ENCODE assay signal across 27 cellular contexts in genomic region chrX:150730719-150731118, GRCh38. TPM values are rescaled to one million over a fixed set of nuclear protein-coding genes. Genes with fewer than 3 reads are reported as not detected.
DNase-seq lines count a peak whose midpoint lies in the region; ATAC-seq and TF ChIP-seq lines count a peak whose summit lies in the region.
"Had no signal": no experiment of that assay in that cellular context is flagged by ENCODE, and none has a peak within 500 bp of the region (broad histone marks: within the 10 kb centered on the region; RNA-seq: fewer than 3 reads in every experiment).

No MANE protein-coding gene starts in this region.

- no peak for ATAC-seq in GM21367 (IDR thresholded peaks at IDR 0.05; ENCODE audit: unreplicated experiment)
- no peak for ATAC-seq in HG02588 (IDR thresholded peaks at IDR 0.05; ENCODE audit: unreplicated experiment)
- ATAC-seq: A549; activated T-cell treated with anti-CD3 and anti-CD28 coated beads, Interleukin-2, amount 50 U/mL, for 4 hours; stimulated activated memory B cell treated with anti-CD40 and anti-IgM and Interleukin-4, amounts not matched to agents 10 μg/mL and 1 μg/mL and 100 μg/mL, for 72 hours had no signal

- no peaks in the 10 kb centered on the region for H3K27me3 ChIP-seq in GM23248 (replicated peaks; ENCODE audit: insufficient read depth)
- H3K27me3 ChIP-seq: hepatocyte, Peyer's patch, SJCRH30, suprapubic skin had no signal

- H3K9me3 ChIP-seq in GM23248 (ENCODE audit: low read depth), result no peaks in the 10 kb centered on the region
- H3K9me3 ChIP-seq: A549, Peyer's patch, SJCRH30, suprapubic skin had no signal

- peak overlapping the region; percentile 99 for H3K27ac ChIP-seq in GM23248
- H3K27ac ChIP-seq: A549, dorsolateral prefrontal cortex, hepatocyte, Peyer's patch, SJCRH30 had no signal

- in situ Hi-C loops in GM23248 (cut with MboI) (no loop called here), astrocyte of the cerebellum (cut with HindIII; ENCODE audit: low sequenced_read_pairs) (no loop called here)

- peaks cover 25% of the 10 kb centered on the region for H3K4me1 ChIP-seq in GM23248 (ENCODE audit: insufficient read depth)
- H3K4me1 ChIP-seq: A549, Peyer's patch, SJCRH30, suprapubic skin had no signal

- WGBS in GM23248 (ENCODE audit: low coverage in 1 of 2, low lambda C conversion rate in 2 of 2, missing lambda C conversion rate in 2 of 2), 2 experiments, result 1 to 2% methylated on average over 6 of the region's 6 CpGs

- no peaks in the 10 kb centered on the region for H3K36me3 ChIP-seq in GM23248 (ENCODE audit: low read depth)

- H3K4me3 ChIP-seq in GM23248, result peak overlapping the region; percentile 55
- H3K4me3 ChIP-seq in astrocyte of the cerebellum (ENCODE audit: low read depth, low read length), result no peak overlapping the region
- H3K4me3 ChIP-seq: A549, dorsolateral prefrontal cortex, hepatocyte, Peyer's patch, SJCRH30, suprapubic skin had no signal

- H3K9me2 ChIP-seq in GM23248 (ENCODE audit: insufficient read depth), result no peaks in the 10 kb centered on the region

- DNase-seq in AG08396 (ENCODE audit: low spot score) (peak; percentile 27), GM23248 (peak; percentile 89), astrocyte of the cerebellum (ENCODE audit: low read depth) (peak; percentile 13), myocyte (ENCODE audit: low read depth) (peak; percentile 26), SW480 (ENCODE audit: low spot score) (no peak), activated gamma-delta T cell (lab: John Stamatoyannopoulos, UW) (no peak)
- DNase-seq: activated CD4-positive, alpha-beta T cell treated with anti-CD3 and anti-CD28 coated beads for 4 hours; activated naive CD4-positive, alpha-beta T cell treated with anti-CD3 and anti-CD28 coated beads, Interleukin-2, amount 10 ng/mL, durations not matched to agents 7 days and 5 days; activated T-cell treated with anti-CD3 and anti-CD28 coated beads, Interleukin-2, amount 50 U/mL, for 4 hours; CD4-positive, alpha-beta memory T cell; central memory CD4-positive, alpha-beta T cell; dorsolateral prefrontal cortex; H7; mesendoderm; naive B cell; NCI-H187; NCI-H2171 treated with DMSO at 0.1 percent for 48 hours; NCI-H524 treated with DMSO at 0.1 percent for 48 hours; occipital lobe; Peyer's patch; SJCRH30 had no signal

- H3F3A ChIP-seq in GM23248 (ENCODE audit: insufficient read depth), result peaks cover 25% of the 10 kb centered on the region

- peak overlapping the region; percentile 83 for H3K4me2 ChIP-seq in GM23248 (ENCODE audit: unreplicated experiment)
- H3K4me2 ChIP-seq: A549, hepatocyte had no signal

- no peak overlapping the region for H2AFZ ChIP-seq in GM23248
- H2AFZ ChIP-seq: hepatocyte had no signal

- TF ChIP-seq CTCF in astrocyte of the cerebellum (IDR thresholded peaks at IDR 0.05; ENCODE audit: low read depth, low read length, missing control alignments), result no peak

- no peaks in the 10 kb centered on the region for H4K20me1 ChIP-seq in GM23248 (ENCODE audit: insufficient read depth)

- H3K79me2 ChIP-seq in GM23248 (ENCODE audit: insufficient read depth), result no peaks in the 10 kb centered on the region; the same call in 1 of the 2 replicates
- H3K79me2 ChIP-seq: hepatocyte had no signal

- H3K9ac ChIP-seq in GM23248, result peak overlapping the region; percentile 77

RNA-seq across cellular contexts. Expression of gene MTMR1, which starts 37.5 kb away (rescaled TPM):
- 12.8 and 15.8 TPM in 2 replicates for total RNA-seq in GM23248 (2014; rRNA removed; shearing (Covaris generic))
- 2.7 and 3.7 TPM in 2 replicates for polyA plus RNA-seq in GM23248 (2016; fragmentation: Nextera tagmentation; extraction: Ambion mirVana)
- 42.3 and 64.4 TPM in 2 replicates for total RNA-seq in myocyte
- polyA plus RNA-seq in myocyte (2012), result 12.6 TPM

Comparison
In these comparisons a context has a peak if more than half of its experiments do, and no peak if none do; other contexts are left out.
1. DNase-seq: peak in AG08396 (single experiment), GM23248 (single experiment), astrocyte of the cerebellum (single experiment) and myocyte (single experiment); none in SW480 (single experiment) and activated gamma-delta T cell (single experiment).